ENCODE assay signal across 30 cellular contexts in genomic region chr20:7406671-7407070, GRCh38.
"Had no signal": no experiment of that assay in that cellular context is flagged by ENCODE, and none has a peak within 500 bp of the region (broad histone marks: within the 10 kb centered on the region; RNA-seq: fewer than 3 reads in every experiment).

No MANE protein-coding gene starts in this region.

- H3K36me3 ChIP-seq: brain microvascular endothelial cell had no signal

- H3K27ac Mint-ChIP-seq: activated B cell treated with CpG ODN at 0.5 μM for 24 hours; activated CD8-positive, alpha-beta T cell treated with anti-CD3 and anti-CD28 coated beads for 36 hours; activated naive CD8-positive, alpha-beta T cell treated with anti-CD3 and anti-CD28 coated beads for 36 hours; activated T-cell treated with anti-CD3 and anti-CD28 coated beads, Interleukin-2, amount 50 U/mL, for 72 hours; activated T-helper 17 cell treated with anti-CD3 and anti-CD28 coated beads, Interleukin-2, amount 50 U/mL, for 72 hours had no signal

- DNase-seq: activated B cell treated with CpG ODN at 0.5 μM for 24 hours; activated CD4-positive, alpha-beta T cell treated with anti-CD3 and anti-CD28 coated beads for 4 hours; activated CD4-positive, CD25-positive, alpha-beta regulatory T cell treated with anti-CD3 and anti-CD28 coated beads, Interleukin-2, amount 50 U/mL, for 72 hours; activated CD8-positive, alpha-beta T cell treated with anti-CD3 and anti-CD28 coated beads for 36 hours; activated effector memory CD4-positive, alpha-beta T cell treated with anti-CD3 and anti-CD28 coated beads, Interleukin-2, amount 50 U/mL, for 16 hours; activated naive CD4-positive, alpha-beta T cell; activated naive CD4-positive, alpha-beta T cell treated with anti-CD3 and anti-CD28 coated beads, Interleukin-2, amount 50 U/mL, for 16 hours; activated naive CD8-positive, alpha-beta T cell treated with anti-CD3 and anti-CD28 coated beads for 36 hours; activated T-cell treated with anti-CD3 and anti-CD28 coated beads, Interleukin-2, amount 50 U/mL, for 1 hour; activated T-cell treated with anti-CD3 and anti-CD28 coated beads, Interleukin-2, amount 50 U/mL, for 72 hours; amniotic stem cell; aorta; brain microvascular endothelial cell; Kasumi-1; KG1; MM.1S; MV-4-11; NCI-H1092; NCI-H1436 treated with DMSO at 0.1 percent for 48 hours; NCI-H1694 treated with DMSO at 0.1 percent for 48 hours; NCI-H2081; NCI-H226; NCI-H446 treated with DMSO at 0.1 percent for 48 hours; NCI-H524; Right ventricle myocardium superior; SW 1271; T-helper 1 cell; T-helper 2 cell; T-helper 9 cell had no signal

- H3K4me3 Mint-ChIP-seq: activated B cell treated with CpG ODN at 0.5 μM for 24 hours; activated CD8-positive, alpha-beta T cell treated with anti-CD3 and anti-CD28 coated beads for 36 hours; activated naive CD8-positive, alpha-beta T cell treated with anti-CD3 and anti-CD28 coated beads for 36 hours; activated T-cell treated with anti-CD3 and anti-CD28 coated beads, Interleukin-2, amount 50 U/mL, for 72 hours; activated T-helper 17 cell treated with anti-CD3 and anti-CD28 coated beads, Interleukin-2, amount 50 U/mL, for 72 hours had no signal

- H3K27me3 Mint-ChIP-seq: activated B cell treated with CpG ODN at 0.5 μM for 24 hours; activated CD8-positive, alpha-beta T cell treated with anti-CD3 and anti-CD28 coated beads for 36 hours; activated naive CD8-positive, alpha-beta T cell treated with anti-CD3 and anti-CD28 coated beads for 36 hours; activated T-helper 17 cell treated with anti-CD3 and anti-CD28 coated beads, Interleukin-2, amount 50 U/mL, for 72 hours had no signal

- H3K4me1 Mint-ChIP-seq: activated B cell treated with CpG ODN at 0.5 μM for 24 hours; activated naive CD8-positive, alpha-beta T cell treated with anti-CD3 and anti-CD28 coated beads for 36 hours; activated T-helper 17 cell treated with anti-CD3 and anti-CD28 coated beads, Interleukin-2, amount 50 U/mL, for 72 hours had no signal

- H3K36me3 Mint-ChIP-seq: activated naive CD8-positive, alpha-beta T cell treated with anti-CD3 and anti-CD28 coated beads for 36 hours had no signal

- H3K27me3 ChIP-seq: brain microvascular endothelial cell had no signal
